26 cellular contexts compared by ENCODE assay signal in the genomic region with DNA sequence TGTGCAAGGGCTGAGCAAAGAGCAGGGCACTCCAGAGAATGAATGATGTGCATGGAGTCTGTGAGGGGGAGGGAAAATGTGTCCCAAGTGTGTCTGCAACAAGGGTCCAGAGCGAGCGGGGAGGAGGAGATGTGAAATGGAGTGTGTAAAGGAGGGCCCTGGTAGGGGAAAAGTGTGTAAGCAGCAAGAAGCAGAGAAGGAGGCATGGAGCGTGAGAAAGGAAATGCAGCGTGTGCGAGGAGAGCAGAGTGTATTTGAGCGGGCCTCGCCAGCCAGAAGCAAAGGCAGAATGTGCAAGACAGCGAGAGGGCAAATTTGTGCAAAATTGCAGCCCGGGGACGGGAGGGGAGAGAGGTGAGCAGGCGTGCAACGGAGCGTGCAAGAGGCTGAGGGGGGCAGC. TPM values are rescaled to one million over a fixed set of nuclear protein-coding genes. Genes with fewer than 3 reads are reported as not detected.
"Had no signal": no experiment of that assay in that cellular context is flagged by ENCODE, and none has a peak within 500 bp of the region (broad histone marks: within the 10 kb centered on the region; RNA-seq: fewer than 3 reads in every experiment).

No MANE protein-coding gene starts in this region.

- H3K27ac Mint-ChIP-seq: activated CD8-positive, alpha-beta T cell treated with anti-CD3 and anti-CD28 coated beads for 36 hours; activated naive CD8-positive, alpha-beta T cell; activated T-helper 2 cell treated with anti-CD3 and anti-CD28 coated beads, Interferon-gamma antibody, Interleukin-2, Interleukin-4, amounts not matched to agents 10 μg/mL and 5 μg/mL and 100 μg/mL, durations not matched to agents 14 hours and 24 hours and 36 hours; T-helper 17 cell had no signal

- ATAC-seq: activated CD8-positive, alpha-beta T cell treated with anti-CD3 and anti-CD28 coated beads for 36 hours; activated T-cell treated with anti-CD3 and anti-CD28 coated beads, Interleukin-2, amount 50 U/mL, for 4 hours; right lobe of liver; stimulated activated naive CD8-positive, alpha-beta T cell treated with anti-CD3 and anti-CD28 coated beads, Interleukin-15, Interleukin-2, amounts not matched to agents 100 U/mL and 50 U/mL, for 24 hours; T-helper 17 cell had no signal

- H3K36me3 ChIP-seq: esophagus squamous epithelium, neutrophil, right lobe of liver, thoracic aorta had no signal

- H3K27ac ChIP-seq: epithelial cell of prostate, esophagus squamous epithelium, neutrophil, right lobe of liver, thoracic aorta had no signal

- DNase-seq: activated CD4-positive, alpha-beta T cell treated with anti-CD3 and anti-CD28 coated beads for 1 hour; activated CD4-positive, alpha-beta T cell treated with anti-CD3 and anti-CD28 coated beads, Interleukin-2, amount 50 U/mL, for 1 hour; activated CD8-positive, alpha-beta T cell treated with anti-CD3 and anti-CD28 coated beads for 36 hours; activated naive CD4-positive, alpha-beta T cell treated with Interleukin-2 at 50 U/mL for 16 hours; activated T-cell treated with anti-CD3 and anti-CD28 coated beads, Interleukin-2, amount 50 U/mL, for 4 hours; anterior cingulate cortex; dermis blood vessel endothelial cell; effector CD4-positive, alpha-beta T cell; esophagus squamous epithelium; foreskin melanocyte; mammary epithelial cell; right lobe of liver; stimulated activated CD4-positive, alpha-beta T cell treated with anti-CD3 and anti-CD28 coated beads, Interleukin-4, amount 100 ng/mL, for 1 hour; stimulated activated naive CD8-positive, alpha-beta T cell treated with anti-CD3 and anti-CD28 coated beads, Interleukin-15, Interleukin-2, amounts not matched to agents 100 U/mL and 50 U/mL, for 24 hours; T-helper 17 cell; T1000; trophoblast cell had no signal

- H3K36me3 Mint-ChIP-seq: activated naive CD8-positive, alpha-beta T cell had no signal

- H3K9me3 ChIP-seq: right lobe of liver, thoracic aorta had no signal

- H3K4me3 ChIP-seq: esophagus squamous epithelium, right lobe of liver, thoracic aorta had no signal

- H3K4me3 Mint-ChIP-seq: activated CD8-positive, alpha-beta T cell treated with anti-CD3 and anti-CD28 coated beads for 36 hours; activated naive CD8-positive, alpha-beta T cell; activated T-cell treated with anti-CD3 and anti-CD28 coated beads, Interleukin-2, amount 50 U/mL, for 4 hours; T-helper 17 cell had no signal

RNA-seq across cellular contexts. Expression of gene C19orf81, which starts 11.8 kb away (rescaled TPM):
- total RNA-seq: activated T-helper 2 cell treated with anti-CD3 and anti-CD28 coated beads, Interferon-gamma antibody, Interleukin-2, Interleukin-4, amounts not matched to agents 10 μg/mL and 5 μg/mL and 100 μg/mL, durations not matched to agents 14 hours and 24 hours and 36 hours; dermis blood vessel endothelial cell; esophagus squamous epithelium; liver; mammary epithelial cell; mucosa of gallbladder; osteocyte; right lobe of liver; skeletal muscle tissue; T-helper 17 cell; thoracic aorta had no signal
- polyA plus RNA-seq: liver, mammary epithelial cell had no signal

RNA-seq across cellular contexts. Expression of gene SYT3, which starts 21.4 kb away (rescaled TPM):
- total RNA-seq: activated CD8-positive, alpha-beta T cell treated with anti-CD3 and anti-CD28 coated beads for 36 hours; activated T-helper 2 cell treated with anti-CD3 and anti-CD28 coated beads, Interferon-gamma antibody, Interleukin-2, Interleukin-4, amounts not matched to agents 10 μg/mL and 5 μg/mL and 100 μg/mL, durations not matched to agents 14 hours and 24 hours and 36 hours; liver; mammary epithelial cell; right lobe of liver; skeletal muscle tissue; T-helper 17 cell; thoracic aorta had no signal
- polyA plus RNA-seq: liver, mammary epithelial cell had no signal

RNA-seq across cellular contexts. Expression of gene SHANK1, which starts 58.5 kb away (rescaled TPM):
- total RNA-seq: activated T-helper 2 cell treated with anti-CD3 and anti-CD28 coated beads, Interferon-gamma antibody, Interleukin-2, Interleukin-4, amounts not matched to agents 10 μg/mL and 5 μg/mL and 100 μg/mL, durations not matched to agents 14 hours and 24 hours and 36 hours; T-helper 17 cell had no signal
